Comparison of ENCODE assay signal across 28 cellular contexts in genomic region chr4:175282407-175282806, GRCh38.
"Had no signal": no experiment of that assay in that cellular context is flagged by ENCODE, and none has a peak within 500 bp of the region (broad histone marks: within the 10 kb centered on the region; RNA-seq: fewer than 3 reads in every experiment).

No MANE protein-coding gene starts in this region.

- H3K4me1 Mint-ChIP-seq: activated CD4-positive, alpha-beta T cell treated with anti-CD3 and anti-CD28 coated beads, Interleukin-2, amount 10 ng/mL, durations not matched to agents 24 days and 14 days; central memory CD8-positive, alpha-beta T cell; naive B cell had no signal

- ATAC-seq: left colon; sciatic nerve; stimulated activated naive CD8-positive, alpha-beta T cell treated with anti-CD3 and anti-CD28 coated beads, Interleukin-15, Interleukin-2, amounts not matched to agents 100 U/mL and 50 U/mL, for 24 hours had no signal

- H3K9me3 ChIP-seq: breast epithelium, esophagus squamous epithelium, neutrophil, testis, transverse colon had no signal

- H2AFZ ChIP-seq: hepatocyte had no signal

- H3K36me3 ChIP-seq: breast epithelium, esophagus squamous epithelium, neutrophil, transverse colon had no signal

- DNase-seq: activated CD4-positive, alpha-beta memory T cell treated with anti-CD3 and anti-CD28 coated beads for 36 hours; activated CD4-positive, alpha-beta T cell treated with anti-CD3 and anti-CD28 coated beads, Interleukin-2, amount 10 ng/mL, durations not matched to agents 24 days and 14 days; activated CD4-positive, CD25-positive, alpha-beta regulatory T cell treated with anti-CD3 and anti-CD28 coated beads, Interleukin-2, amount 50 U/mL, for 72 hours; activated CD8-positive, alpha-beta memory T cell treated with anti-CD3 and anti-CD28 coated beads, Interleukin-2, amount 50 U/mL, for 4 hours; activated effector memory CD4-positive, alpha-beta T cell treated with anti-CD3 and anti-CD28 coated beads, Interleukin-2, amount 50 U/mL, for 16 hours; activated naive CD4-positive, alpha-beta T cell treated with anti-CD3 and anti-CD28 coated beads, Interleukin-2, amount 50 U/mL, for 16 hours; activated T-cell treated with anti-CD3 and anti-CD28 coated beads, Interleukin-2, amount 50 U/mL, for 1 hour; amniotic stem cell; effector CD8-positive, alpha-beta T cell; esophagus squamous epithelium; left colon; naive B cell; nephron progenitor cell; stimulated activated CD4-positive, alpha-beta T cell treated with anti-CD3 and anti-CD28 coated beads, Interleukin-12 subunit alpha, Interleukin-12 subunit beta, amount 100 ng/mL, for 4 hours; stimulated activated CD4-positive, alpha-beta T cell treated with anti-CD3 and anti-CD28 coated beads, Interleukin-4, amount 100 ng/mL, for 1 hour; stimulated activated naive CD8-positive, alpha-beta T cell treated with anti-CD3 and anti-CD28 coated beads, Interleukin-15, Interleukin-2, amounts not matched to agents 100 U/mL and 50 U/mL, for 24 hours; T-helper 2 cell; testis; transverse colon had no signal

- H3K27me3 ChIP-seq: breast epithelium, esophagus squamous epithelium, hepatocyte, neutrophil, testis, transverse colon had no signal

- H3K36me3 Mint-ChIP-seq: activated CD4-positive, alpha-beta memory T cell treated with anti-CD3 and anti-CD28 coated beads for 36 hours; naive B cell had no signal

- H3K9me3 Mint-ChIP-seq: activated CD4-positive, alpha-beta T cell treated with anti-CD3 and anti-CD28 coated beads, Interleukin-2, amount 10 ng/mL, durations not matched to agents 24 days and 14 days; nephron progenitor cell had no signal

- H3K4me2 ChIP-seq: hepatocyte had no signal

- H3K27ac Mint-ChIP-seq: activated CD4-positive, alpha-beta memory T cell treated with anti-CD3 and anti-CD28 coated beads for 36 hours; activated CD4-positive, alpha-beta T cell treated with anti-CD3 and anti-CD28 coated beads, Interleukin-2, amount 10 ng/mL, durations not matched to agents 24 days and 14 days; activated T-helper 1 cell treated with anti-CD3 and anti-CD28 coated beads, Interleukin-12 subunit alpha, Interleukin-12 subunit beta, Interleukin-2, Interleukin-4 antibody, amounts not matched to agents 30 ng/mL and 10 ng/mL and 1 ng/mL, durations not matched to agents 14 hours and 24 hours and 36 hours; naive B cell; nephron progenitor cell had no signal

- H3K4me3 ChIP-seq: breast epithelium, esophagus squamous epithelium, hepatocyte, lung, skin epidermis, testis, transverse colon had no signal

- H3K27ac ChIP-seq: breast epithelium, epithelial cell of prostate, esophagus squamous epithelium, hepatocyte, neutrophil, skin epidermis, testis, transverse colon had no signal

- H3K4me3 Mint-ChIP-seq: activated CD4-positive, alpha-beta memory T cell treated with anti-CD3 and anti-CD28 coated beads for 36 hours; activated CD4-positive, alpha-beta T cell treated with anti-CD3 and anti-CD28 coated beads, Interleukin-2, amount 10 ng/mL, durations not matched to agents 24 days and 14 days; activated T-helper 1 cell treated with anti-CD3 and anti-CD28 coated beads, Interleukin-12 subunit alpha, Interleukin-12 subunit beta, Interleukin-2, Interleukin-4 antibody, amounts not matched to agents 30 ng/mL and 10 ng/mL and 1 ng/mL, durations not matched to agents 14 hours and 24 hours and 36 hours; central memory CD8-positive, alpha-beta T cell; naive B cell; nephron progenitor cell had no signal

- H3K4me1 ChIP-seq: breast epithelium, esophagus squamous epithelium, testis, transverse colon had no signal

- H3K27me3 Mint-ChIP-seq: activated CD4-positive, alpha-beta memory T cell treated with anti-CD3 and anti-CD28 coated beads for 36 hours; activated CD4-positive, alpha-beta T cell treated with anti-CD3 and anti-CD28 coated beads, Interleukin-2, amount 10 ng/mL, durations not matched to agents 24 days and 14 days; central memory CD8-positive, alpha-beta T cell; naive B cell had no signal
